In the genomic region with DNA sequence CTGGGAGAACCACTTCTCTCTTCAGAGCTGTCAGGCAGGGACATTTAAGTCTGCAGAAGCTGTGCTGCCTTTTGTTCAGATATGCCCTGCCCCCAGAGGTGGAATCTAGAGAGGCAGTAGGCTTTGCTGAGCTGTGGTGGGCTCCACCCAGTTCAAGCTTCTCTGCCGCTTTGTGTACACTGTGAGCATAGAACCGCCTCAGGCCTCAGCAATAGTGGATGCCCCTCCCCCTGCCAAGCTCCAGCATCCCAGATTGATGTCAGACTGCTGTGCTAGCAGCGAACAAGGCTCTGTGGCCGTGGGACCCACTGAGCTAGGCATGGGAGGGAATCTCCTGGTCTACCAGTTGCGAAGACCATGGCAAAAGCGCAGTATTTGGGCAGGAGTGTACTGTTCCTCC, we compare ENCODE assay signal across 1 cellular context.
TF ChIP-seq lines count a peak whose summit lies in the region.

No MANE protein-coding gene starts in this region.

TF ChIP-seq in H1, 55 proteins besides CTCF, POLR2A, EP300 and RAD21 (continued from another document):
- no peak for TF ChIP-seq RXRA (IDR thresholded peaks at IDR 0.05; ENCODE audit: insufficient read depth, low read depth, low read length)
- no peak for TF ChIP-seq HDAC2 (IDR thresholded peaks at IDR 0.05; ENCODE audit: borderline replicate concordance in 1 of 2, low read depth in 2 of 2, low read length in 2 of 2)
- TF ChIP-seq CBX5 (IDR thresholded peaks at IDR 0.05; ENCODE audit: low read depth, low read length): no peak
